Comparison of ENCODE assay signal across 20 cellular contexts in the genomic region with DNA sequence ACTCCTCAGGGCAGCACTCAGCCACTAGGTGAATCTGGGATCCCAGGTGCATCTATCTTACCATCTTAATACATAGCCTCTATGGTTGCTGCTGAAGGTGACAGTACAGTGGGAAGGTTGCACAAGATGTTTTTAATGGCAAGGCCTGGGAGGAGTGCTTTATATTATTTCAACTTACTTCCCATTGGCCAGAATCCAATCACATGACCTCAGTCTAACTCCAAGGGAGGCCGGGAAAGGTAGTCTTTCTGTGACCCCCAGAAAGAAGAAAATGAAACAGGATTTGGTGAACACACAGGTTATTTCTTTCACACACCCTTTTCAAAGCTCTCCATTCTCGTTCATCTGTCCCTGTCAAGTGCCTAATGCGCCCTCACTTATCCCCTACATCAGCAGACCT.
DNase-seq lines count a peak whose midpoint lies in the region; ATAC-seq, FAIRE-seq and TF ChIP-seq lines count a peak whose summit lies in the region.
"Had no signal": no experiment of that assay in that cellular context is flagged by ENCODE, and none has a peak within 500 bp of the region (broad histone marks: within the 10 kb centered on the region; RNA-seq: fewer than 3 reads in every experiment).

No MANE protein-coding gene starts in this region.

- H3K36me3 ChIP-seq in Karpas-422 (ENCODE audit: insufficient read depth, low read length), result no peaks in the 10 kb centered on the region
- no peaks in the 10 kb centered on the region for H3K36me3 ChIP-seq in K562 (ENCODE audit: control insufficient read depth, insufficient read depth, low read length)
- no peaks in the 10 kb centered on the region for H3K36me3 ChIP-seq in neural progenitor cell
- no peaks in the 10 kb centered on the region for H3K36me3 ChIP-seq in gastroesophageal sphincter

- 19% methylated on average over 3 of the region's 3 CpGs for WGBS in K562 (ENCODE audit: insufficient coverage, low coverage, missing lambda C conversion rate)
- 50 to 55% methylated on average over 2 to 3 of the region's 3 CpGs for WGBS in gastroesophageal sphincter (ENCODE audit: low coverage in 1 of 2), 2 donors

- intact Hi-C loops in K562 (cut with micrococcal nuclease), result no loop called here

- H3K9me3 ChIP-seq in Karpas-422 (ENCODE audit: low read length), result no peaks in the 10 kb centered on the region
- H3K9me3 ChIP-seq in K562 (replicated peaks; ENCODE audit: control insufficient read depth, insufficient read depth, low read depth, low read length), result no peaks in the 10 kb centered on the region
- H3K9me3 ChIP-seq in neural progenitor cell (ENCODE audit: low read depth), result peaks cover 1% of the 10 kb centered on the region
- H3K9me3 ChIP-seq in gastroesophageal sphincter, result no peaks in the 10 kb centered on the region

- H3K9me1 ChIP-seq in K562 (ENCODE audit: control insufficient read depth, insufficient read depth, low read length), result no peaks in the 10 kb centered on the region

- H3K4me3 ChIP-seq in Karpas-422 (ENCODE audit: low read length) (no peak overlapping the region), K562 (no peak overlapping the region), neural progenitor cell (no peak overlapping the region), gastroesophageal sphincter (no peak overlapping the region)

- H3K4me2 ChIP-seq in Karpas-422 (ENCODE audit: low read depth, low read length, poor library complexity, severe bottlenecking) (no peak overlapping the region), K562 (ENCODE audit: insufficient read depth, low read length) (no peak overlapping the region), neural progenitor cell (no peak overlapping the region)
- H3K4me2 ChIP-seq: KMS-11 had no signal

- no peak overlapping the region for H3K4me3 Mint-ChIP-seq in neural progenitor cell
- H3K4me3 Mint-ChIP-seq: CD4-positive, alpha-beta memory T cell; T-helper 2 cell treated with Interferon-gamma antibody and Interleukin-4, amounts not matched to agents 5 μg/mL and 100 μg/mL, for 36 hours had no signal

- H3K27me3 ChIP-seq in Karpas-422 (ENCODE audit: low read length) (no peaks in the 10 kb centered on the region), K562 (ENCODE audit: control insufficient read depth in 2 of 2, insufficient read depth in 2 of 2, low read length in 2 of 2) (no peaks in the 10 kb centered on the region), neural progenitor cell (no peaks in the 10 kb centered on the region), gastroesophageal sphincter (no peaks in the 10 kb centered on the region)

- POLR2A ChIA-PET in K562 (lab: Yijun Ruan, JAX), result interaction anchor here (0.6 to 1.4 kb wide), 2 partner anchors 11 to 102 kb away, joined by 4 to 6 read pairs; no protein-coding TSS in a partner anchor

- no peak overlapping the region for H3K27ac ChIP-seq in Karpas-422 (ENCODE audit: low read length)
- H3K27ac ChIP-seq in K562 (ENCODE audit: extremely low read depth, low read depth, low read length), result no peak overlapping the region
- no peak overlapping the region for H3K27ac ChIP-seq in neural progenitor cell
- H3K27ac ChIP-seq in gastroesophageal sphincter, result no peak overlapping the region
- H3K27ac ChIP-seq: KMS-11 had no signal

- H3K9ac ChIP-seq in Karpas-422 (ENCODE audit: low read length) (no peak overlapping the region), K562 (ENCODE audit: insufficient read depth in 1 of 2, low read depth in 2 of 2, low read length in 2 of 2) (no peak overlapping the region), neural progenitor cell (no peak overlapping the region)
- H3K9ac ChIP-seq: KMS-11 had no signal

- no peak for TF ChIP-seq EP300 in K562 (IDR thresholded peaks at IDR 0.05; ENCODE audit: low read length)
- TF ChIP-seq EP300 in gastroesophageal sphincter (IDR thresholded peaks at IDR 0.05), result no peak

- peaks cover 3% of the 10 kb centered on the region for H3K9me3 Mint-ChIP-seq in neural progenitor cell
- H3K9me3 Mint-ChIP-seq: CD4-positive, alpha-beta memory T cell; T-helper 2 cell treated with Interferon-gamma antibody and Interleukin-4, amounts not matched to agents 5 μg/mL and 100 μg/mL, for 36 hours had no signal

- TF ChIP-seq POLR2A in K562 (conservative IDR thresholded peaks at IDR 0.05), result no peak
- no peak for TF ChIP-seq POLR2A in gastroesophageal sphincter (IDR thresholded peaks at IDR 0.05)

- H3K27ac Mint-ChIP-seq in neural progenitor cell, result no peak overlapping the region
- H3K27ac Mint-ChIP-seq: CD4-positive, alpha-beta memory T cell; T-helper 2 cell treated with Interferon-gamma antibody and Interleukin-4, amounts not matched to agents 5 μg/mL and 100 μg/mL, for 36 hours had no signal

- H3K9me2 ChIP-seq in Karpas-422 (replicated peaks; ENCODE audit: insufficient read depth, low read length), result no peaks in the 10 kb centered on the region

- H3F3A ChIP-seq in neural progenitor cell (ENCODE audit: low read depth), result no peaks in the 10 kb centered on the region

- TF ChIP-seq CTCF in K562 (IDR thresholded peaks at IDR 0.05 in 2 of 3, conservative IDR thresholded peaks at IDR 0.05 in 1 of 3; ENCODE audit: insufficient read depth in 2 of 3, low read depth in 1 of 3, low read length in 3 of 3), result no peak
- no peak for TF ChIP-seq CTCF in neural progenitor cell (IDR thresholded peaks at IDR 0.05)
- no peak for TF ChIP-seq CTCF in gastroesophageal sphincter (IDR thresholded peaks at IDR 0.05)

- DNase-seq in NCI-H1417 (lab: John Stamatoyannopoulos, UW), result peak in 2 of 3 experiments; percentile 0 to 46
- DNase-seq in NCI-H1417 treated with DMSO at 0.1 percent for 48 hours (lab: John Stamatoyannopoulos, UW), result no peak
- peak; percentile 45 for DNase-seq in Karpas-422
- peak; percentile 14 for DNase-seq in NOMO-1 treated with dmso at 0.1 percent for 144 hours (lab: John Stamatoyannopoulos, UW; ENCODE audit: unreplicated experiment)
- DNase-seq in K562 (ENCODE audit: extremely low read depth in 1 of 4, low spot score in 3 of 4), result peak in 2 of 4 experiments; percentile 32 to 39
- no peak for DNase-seq in neural progenitor cell (ENCODE audit: low spot score)
- DNase-seq: Calu3; CD4-positive, alpha-beta memory T cell; NCI-H1092 treated with DMSO at 0.1 percent for 48 hours; NCI-H187 treated with DMSO at 0.1 percent for 48 hours; NCI-H2171; NCI-H446 treated with DMSO at 0.1 percent for 48 hours; NCI-H748 treated with DMSO at 0.1 percent for 48 hours; NK-92 treated with Interleukin-12 subunit alpha and Interleukin-12 subunit beta, amount 100 ng/mL, for 24 hours had no signal

- TF ChIP-seq RAD21 in K562 (CRISPR knock-in tag; conservative IDR thresholded peaks at IDR 0.05 in 1 of 2, IDR thresholded peaks at IDR 0.05 in 1 of 2), result no peak

- H2AFZ ChIP-seq in Karpas-422 (ENCODE audit: low read length), result no peak overlapping the region
- no peak overlapping the region for H2AFZ ChIP-seq in K562 (ENCODE audit: low read depth, low read length)
- no peak overlapping the region for H2AFZ ChIP-seq in neural progenitor cell (replicated peaks)

- ATAC-seq in K562, result peak; percentile 51; the same call in 2 of the 3 replicates
- ATAC-seq in HG03097 (IDR thresholded peaks at IDR 0.05; ENCODE audit: low FRiP score, unreplicated experiment), result no peak
- no peak for ATAC-seq in gastroesophageal sphincter
- ATAC-seq: HepG2 had no signal

- no peaks in the 10 kb centered on the region for H3K4me1 ChIP-seq in Karpas-422 (ENCODE audit: low read length)
- no peaks in the 10 kb centered on the region; a peak in 1 of 5 replicates for H3K4me1 ChIP-seq in K562 (replicated peaks in 1 of 2; ENCODE audit: control insufficient read depth in 2 of 2, insufficient read depth in 2 of 2, low read length in 2 of 2)
- no peaks in the 10 kb centered on the region for H3K4me1 ChIP-seq in neural progenitor cell
- no peaks in the 10 kb centered on the region for H3K4me1 ChIP-seq in gastroesophageal sphincter

- in situ Hi-C loops in K562 (cut with MboI), result no loop called here

- H4K20me1 ChIP-seq in Karpas-422 (ENCODE audit: insufficient read depth, low read depth, low read length) (no peaks in the 10 kb centered on the region), K562 (replicated peaks; ENCODE audit: control insufficient read depth, insufficient read depth, low read length) (no peaks in the 10 kb centered on the region), neural progenitor cell (ENCODE audit: low read depth) (no peaks in the 10 kb centered on the region)

- CTCF ChIA-PET in K562 (lab: Yijun Ruan, JAX; ENCODE audit: low intra/inter-chr PET ratio), result no interaction called here

- H3K4me1 Mint-ChIP-seq in neural progenitor cell, result no peaks in the 10 kb centered on the region
- H3K4me1 Mint-ChIP-seq: CD4-positive, alpha-beta memory T cell had no signal

- no TSS peak for BruUV-seq in K562 (replicated peaks; lab: Mats Ljungman, UMichigan)

- no peaks in the 10 kb centered on the region for H3K36me3 Mint-ChIP-seq in neural progenitor cell
- H3K36me3 Mint-ChIP-seq: CD4-positive, alpha-beta memory T cell had no signal

- FAIRE-seq in K562 (lab: Jason Lieb, UNC), result no peak
- FAIRE-seq: H54, HepG2 had no signal

- H3K27me3 Mint-ChIP-seq in neural progenitor cell (ENCODE audit: insufficient read depth, low read depth), result peaks cover 5% of the 10 kb centered on the region
- H3K27me3 Mint-ChIP-seq: CD4-positive, alpha-beta memory T cell had no signal

- H3K79me2 ChIP-seq in Karpas-422 (ENCODE audit: low read length), result no peaks in the 10 kb centered on the region
- no peaks in the 10 kb centered on the region for H3K79me2 ChIP-seq in K562 (ENCODE audit: control insufficient read depth, insufficient read depth, low read length)
- H3K79me2 ChIP-seq in neural progenitor cell (ENCODE audit: low read depth), result no peaks in the 10 kb centered on the region

TF ChIP-seq in K562, 482 proteins besides CTCF, POLR2A, EP300 and RAD21 (continues in another document):
- TF ChIP-seq, protein P1, sequence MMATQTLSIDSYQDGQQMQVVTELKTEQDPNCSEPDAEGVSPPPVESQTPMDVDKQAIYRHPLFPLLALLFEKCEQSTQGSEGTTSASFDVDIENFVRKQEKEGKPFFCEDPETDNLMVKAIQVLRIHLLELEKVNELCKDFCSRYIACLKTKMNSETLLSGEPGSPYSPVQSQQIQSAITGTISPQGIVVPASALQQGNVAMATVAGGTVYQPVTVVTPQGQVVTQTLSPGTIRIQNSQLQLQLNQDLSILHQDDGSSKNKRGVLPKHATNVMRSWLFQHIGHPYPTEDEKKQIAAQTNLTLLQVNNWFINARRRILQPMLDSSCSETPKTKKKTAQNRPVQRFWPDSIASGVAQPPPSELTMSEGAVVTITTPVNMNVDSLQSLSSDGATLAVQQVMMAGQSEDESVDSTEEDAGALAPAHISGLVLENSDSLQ (IDR thresholded peaks at IDR 0.05), result no peak
- peak; percentile 34; the same call in 1 of the 2 replicates for TF ChIP-seq RAD51 (IDR thresholded peaks at IDR 0.05; ENCODE audit: borderline replicate concordance, low read depth)

Comparison
In these comparisons a context has a peak if more than half of its experiments do, and no peak if none do; other contexts are left out.
1. DNase-seq: peak in NCI-H1417 (2 of 3), Karpas-422 (single experiment) and NOMO-1 treated with dmso at 0.1 percent for 144 hours (single experiment); none in NCI-H1417 treated with DMSO at 0.1 percent for 48 hours (single experiment) and neural progenitor cell (single experiment).